20 cellular contexts compared by ENCODE assay signal in the genomic region with DNA sequence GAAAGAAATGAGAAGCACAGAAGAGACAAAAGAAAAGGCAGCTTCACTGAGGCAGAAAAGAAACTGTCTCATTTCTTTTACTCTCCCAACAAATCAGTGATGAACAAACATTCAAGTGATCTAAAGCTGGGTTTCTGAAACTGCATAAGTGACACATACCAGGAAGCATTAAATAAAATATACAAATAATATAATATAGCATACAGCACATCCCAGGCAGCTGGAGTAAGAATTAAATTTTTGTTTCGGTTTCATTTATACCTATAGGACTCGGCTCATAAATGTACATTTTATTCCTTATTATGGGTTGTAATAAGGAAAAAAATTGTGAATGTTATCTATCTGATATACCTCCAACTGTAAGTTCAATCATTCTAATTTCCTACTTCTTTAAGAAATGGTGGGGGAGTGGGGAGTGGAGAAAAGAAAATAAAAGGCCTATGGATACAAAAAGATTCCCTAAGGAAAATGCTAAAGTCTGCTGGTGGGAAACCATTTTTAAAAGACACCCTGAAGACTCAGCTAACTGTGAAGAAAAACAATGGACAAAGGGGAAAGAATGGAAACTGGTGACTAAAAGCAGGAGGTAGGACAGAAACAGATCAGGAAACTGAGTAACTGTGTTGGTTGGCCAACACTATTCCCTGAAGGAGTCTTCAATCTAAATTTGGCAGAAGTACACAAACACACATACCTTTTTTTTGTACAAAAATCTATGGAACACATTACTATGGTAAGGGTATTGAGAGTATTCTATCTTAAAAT.
DNase-seq lines count a peak whose midpoint lies in the region; ATAC-seq and TF ChIP-seq lines count a peak whose summit lies in the region.
"Had no signal": no experiment of that assay in that cellular context is flagged by ENCODE, and none has a peak within 500 bp of the region (broad histone marks: within the 10 kb centered on the region; RNA-seq: fewer than 3 reads in every experiment).

No MANE protein-coding gene starts in this region.

- H3K4me2 ChIP-seq in Karpas-422 (ENCODE audit: low read depth, low read length, poor library complexity, severe bottlenecking): peak overlapping the region; percentile 56
- H3K4me2 ChIP-seq: BLaER1 had no signal

- no peaks in the 10 kb centered on the region for H3K9me2 ChIP-seq in Karpas-422 (replicated peaks; ENCODE audit: insufficient read depth, low read length)

- DNase-seq in Karpas-422 (no peak), choroid plexus epithelial cell (ENCODE audit: low read depth) (peak; percentile 5), medulla oblongata (ENCODE audit: extremely low spot score) (peak; percentile 53), skeletal muscle cell (ENCODE audit: low read depth) (peak; percentile 10), MV-4-11 (lab: John Stamatoyannopoulos, UW) (no peak), GM19238 (ENCODE audit: insufficient read length, low spot score) (no peak)
- DNase-seq: activated T-cell treated with anti-CD3 and anti-CD28 coated beads, Interleukin-2, amount 50 U/mL, for 4 hours; body of pancreas; cortex of kidney; erythroblast; GF-D8; glutamatergic neuron; left ventricle myocardium superior; NCI-H2029; NCI-H526; posterior cingulate gyrus; SHP77 had no signal

- ATAC-seq in HG03342 (IDR thresholded peaks at IDR 0.05; ENCODE audit: unreplicated experiment): no peak
- ATAC-seq: activated T-cell treated with anti-CD3 and anti-CD28 coated beads, Interleukin-2, amount 50 U/mL, for 4 hours; body of pancreas; left ventricle myocardium superior had no signal

- peak overlapping the region; percentile 29; the same call in 1 of the 2 replicates for H3K9ac ChIP-seq in Karpas-422 (ENCODE audit: low read length)
- H3K9ac ChIP-seq: BLaER1 had no signal

- TF ChIP-seq CTCF in choroid plexus epithelial cell (conservative IDR thresholded peaks at IDR 0.05; ENCODE audit: low read depth, low read length): no peak

- no peaks in the 10 kb centered on the region for H3K36me3 ChIP-seq in Karpas-422 (ENCODE audit: insufficient read depth, low read length)
- H3K36me3 ChIP-seq: thoracic aorta had no signal

- peak overlapping the region; percentile 39 for H3K27ac ChIP-seq in Karpas-422 (ENCODE audit: low read length)
- H3K27ac ChIP-seq: BLaER1, body of pancreas, thoracic aorta had no signal

- peak overlapping the region; percentile 23 for H3K4me3 ChIP-seq in Karpas-422 (ENCODE audit: low read length)
- no peak overlapping the region for H3K4me3 ChIP-seq in choroid plexus epithelial cell (ENCODE audit: low read depth, low read length)
- no peak overlapping the region for H3K4me3 ChIP-seq in skeletal muscle cell (ENCODE audit: low read depth, low read length)
- H3K4me3 ChIP-seq: BLaER1, body of pancreas, thoracic aorta had no signal

- H4K20me1 ChIP-seq in Karpas-422 (ENCODE audit: insufficient read depth, low read depth, low read length): no peaks in the 10 kb centered on the region
- H4K20me1 ChIP-seq: BLaER1 had no signal

- no peak overlapping the region for H2AFZ ChIP-seq in Karpas-422 (ENCODE audit: low read length)

- H3K79me2 ChIP-seq in Karpas-422 (ENCODE audit: low read length): peaks cover 79% of the 10 kb centered on the region

- H3K4me1 ChIP-seq in Karpas-422 (ENCODE audit: low read length): peaks cover 39% of the 10 kb centered on the region
- H3K4me1 ChIP-seq: body of pancreas had no signal

- H3K9me3 ChIP-seq in Karpas-422 (ENCODE audit: low read length): no peaks in the 10 kb centered on the region
- H3K9me3 ChIP-seq: body of pancreas had no signal

- no peaks in the 10 kb centered on the region for H3K27me3 ChIP-seq in Karpas-422 (ENCODE audit: low read length)
- H3K27me3 ChIP-seq: BLaER1, body of pancreas had no signal

Comparison
In these comparisons a context has a peak if more than half of its experiments do, and no peak if none do; other contexts are left out.
1. DNase-seq: peak in choroid plexus epithelial cell (single experiment), medulla oblongata (single experiment) and skeletal muscle cell (single experiment); none in Karpas-422 (single experiment), MV-4-11 (single experiment) and GM19238 (single experiment).